Comparison of ENCODE assay signal across 1 cellular context in genomic region chr10:36446873-36447272, GRCh38.
TF ChIP-seq lines count a peak whose summit lies in the region.

No MANE protein-coding gene starts in this region.

TF ChIP-seq in H1, 55 proteins besides CTCF, POLR2A, EP300 and RAD21 (continued from another document):
- TF ChIP-seq, protein P1, sequence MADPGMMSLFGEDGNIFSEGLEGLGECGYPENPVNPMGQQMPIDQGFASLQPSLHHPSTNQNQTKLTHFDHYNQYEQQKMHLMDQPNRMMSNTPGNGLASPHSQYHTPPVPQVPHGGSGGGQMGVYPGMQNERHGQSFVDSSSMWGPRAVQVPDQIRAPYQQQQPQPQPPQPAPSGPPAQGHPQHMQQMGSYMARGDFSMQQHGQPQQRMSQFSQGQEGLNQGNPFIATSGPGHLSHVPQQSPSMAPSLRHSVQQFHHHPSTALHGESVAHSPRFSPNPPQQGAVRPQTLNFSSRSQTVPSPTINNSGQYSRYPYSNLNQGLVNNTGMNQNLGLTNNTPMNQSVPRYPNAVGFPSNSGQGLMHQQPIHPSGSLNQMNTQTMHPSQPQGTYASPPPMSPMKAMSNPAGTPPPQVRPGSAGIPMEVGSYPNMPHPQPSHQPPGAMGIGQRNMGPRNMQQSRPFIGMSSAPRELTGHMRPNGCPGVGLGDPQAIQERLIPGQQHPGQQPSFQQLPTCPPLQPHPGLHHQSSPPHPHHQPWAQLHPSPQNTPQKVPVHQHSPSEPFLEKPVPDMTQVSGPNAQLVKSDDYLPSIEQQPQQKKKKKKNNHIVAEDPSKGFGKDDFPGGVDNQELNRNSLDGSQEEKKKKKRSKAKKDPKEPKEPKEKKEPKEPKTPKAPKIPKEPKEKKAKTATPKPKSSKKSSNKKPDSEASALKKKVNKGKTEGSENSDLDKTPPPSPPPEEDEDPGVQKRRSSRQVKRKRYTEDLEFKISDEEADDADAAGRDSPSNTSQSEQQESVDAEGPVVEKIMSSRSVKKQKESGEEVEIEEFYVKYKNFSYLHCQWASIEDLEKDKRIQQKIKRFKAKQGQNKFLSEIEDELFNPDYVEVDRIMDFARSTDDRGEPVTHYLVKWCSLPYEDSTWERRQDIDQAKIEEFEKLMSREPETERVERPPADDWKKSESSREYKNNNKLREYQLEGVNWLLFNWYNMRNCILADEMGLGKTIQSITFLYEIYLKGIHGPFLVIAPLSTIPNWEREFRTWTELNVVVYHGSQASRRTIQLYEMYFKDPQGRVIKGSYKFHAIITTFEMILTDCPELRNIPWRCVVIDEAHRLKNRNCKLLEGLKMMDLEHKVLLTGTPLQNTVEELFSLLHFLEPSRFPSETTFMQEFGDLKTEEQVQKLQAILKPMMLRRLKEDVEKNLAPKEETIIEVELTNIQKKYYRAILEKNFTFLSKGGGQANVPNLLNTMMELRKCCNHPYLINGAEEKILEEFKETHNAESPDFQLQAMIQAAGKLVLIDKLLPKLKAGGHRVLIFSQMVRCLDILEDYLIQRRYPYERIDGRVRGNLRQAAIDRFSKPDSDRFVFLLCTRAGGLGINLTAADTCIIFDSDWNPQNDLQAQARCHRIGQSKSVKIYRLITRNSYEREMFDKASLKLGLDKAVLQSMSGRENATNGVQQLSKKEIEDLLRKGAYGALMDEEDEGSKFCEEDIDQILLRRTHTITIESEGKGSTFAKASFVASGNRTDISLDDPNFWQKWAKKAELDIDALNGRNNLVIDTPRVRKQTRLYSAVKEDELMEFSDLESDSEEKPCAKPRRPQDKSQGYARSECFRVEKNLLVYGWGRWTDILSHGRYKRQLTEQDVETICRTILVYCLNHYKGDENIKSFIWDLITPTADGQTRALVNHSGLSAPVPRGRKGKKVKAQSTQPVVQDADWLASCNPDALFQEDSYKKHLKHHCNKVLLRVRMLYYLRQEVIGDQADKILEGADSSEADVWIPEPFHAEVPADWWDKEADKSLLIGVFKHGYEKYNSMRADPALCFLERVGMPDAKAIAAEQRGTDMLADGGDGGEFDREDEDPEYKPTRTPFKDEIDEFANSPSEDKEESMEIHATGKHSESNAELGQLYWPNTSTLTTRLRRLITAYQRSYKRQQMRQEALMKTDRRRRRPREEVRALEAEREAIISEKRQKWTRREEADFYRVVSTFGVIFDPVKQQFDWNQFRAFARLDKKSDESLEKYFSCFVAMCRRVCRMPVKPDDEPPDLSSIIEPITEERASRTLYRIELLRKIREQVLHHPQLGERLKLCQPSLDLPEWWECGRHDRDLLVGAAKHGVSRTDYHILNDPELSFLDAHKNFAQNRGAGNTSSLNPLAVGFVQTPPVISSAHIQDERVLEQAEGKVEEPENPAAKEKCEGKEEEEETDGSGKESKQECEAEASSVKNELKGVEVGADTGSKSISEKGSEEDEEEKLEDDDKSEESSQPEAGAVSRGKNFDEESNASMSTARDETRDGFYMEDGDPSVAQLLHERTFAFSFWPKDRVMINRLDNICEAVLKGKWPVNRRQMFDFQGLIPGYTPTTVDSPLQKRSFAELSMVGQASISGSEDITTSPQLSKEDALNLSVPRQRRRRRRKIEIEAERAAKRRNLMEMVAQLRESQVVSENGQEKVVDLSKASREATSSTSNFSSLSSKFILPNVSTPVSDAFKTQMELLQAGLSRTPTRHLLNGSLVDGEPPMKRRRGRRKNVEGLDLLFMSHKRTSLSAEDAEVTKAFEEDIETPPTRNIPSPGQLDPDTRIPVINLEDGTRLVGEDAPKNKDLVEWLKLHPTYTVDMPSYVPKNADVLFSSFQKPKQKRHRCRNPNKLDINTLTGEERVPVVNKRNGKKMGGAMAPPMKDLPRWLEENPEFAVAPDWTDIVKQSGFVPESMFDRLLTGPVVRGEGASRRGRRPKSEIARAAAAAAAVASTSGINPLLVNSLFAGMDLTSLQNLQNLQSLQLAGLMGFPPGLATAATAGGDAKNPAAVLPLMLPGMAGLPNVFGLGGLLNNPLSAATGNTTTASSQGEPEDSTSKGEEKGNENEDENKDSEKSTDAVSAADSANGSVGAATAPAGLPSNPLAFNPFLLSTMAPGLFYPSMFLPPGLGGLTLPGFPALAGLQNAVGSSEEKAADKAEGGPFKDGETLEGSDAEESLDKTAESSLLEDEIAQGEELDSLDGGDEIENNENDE (IDR thresholded peaks at IDR 0.05; ENCODE audit: insufficient replicate concordance, low read length) = no peak
- TF ChIP-seq NRF1 (IDR thresholded peaks at IDR 0.05; ENCODE audit: low read depth, low read length) (no peak), PHF8 (conservative IDR thresholded peaks at IDR 0.05; ENCODE audit: low read depth, low read length) (no peak), SIN3A (conservative IDR thresholded peaks at IDR 0.05 in 1 of 2, IDR thresholded peaks at IDR 0.05 in 1 of 2; ENCODE audit: low read depth in 1 of 2, low read length in 2 of 2) (no peak), NANOG (IDR thresholded peaks at IDR 0.05; ENCODE audit: insufficient read depth, low read depth, low read length, poor library complexity, severe bottlenecking) (no peak), EZH2 (IDR thresholded peaks at IDR 0.05; ENCODE audit: low read depth, low read length, severe bottlenecking) (no peak), BRCA1 (IDR thresholded peaks at IDR 0.05; ENCODE audit: low read depth, low read length) (no peak), RNF2 (IDR thresholded peaks at IDR 0.05; ENCODE audit: borderline replicate concordance, low read depth, low read length, missing control alignments, poor library complexity, severe bottlenecking) (no peak), RBBP5 (IDR thresholded peaks at IDR 0.05; ENCODE audit: borderline replicate concordance, low read depth, low read length) (no peak), ASH2L (IDR thresholded peaks at IDR 0.05; ENCODE audit: low read length) (no peak), SRF (IDR thresholded peaks at IDR 0.05; ENCODE audit: low read depth, low read length) (no peak), CHD1 (IDR thresholded peaks at IDR 0.05; ENCODE audit: low read depth, low read length) (no peak), ZNF274 (IDR thresholded peaks at IDR 0.05; ENCODE audit: borderline replicate concordance, extremely low read depth, low read length) (no peak), CHD2 (IDR thresholded peaks at IDR 0.05; ENCODE audit: low read length) (no peak), HDAC6 (IDR thresholded peaks at IDR 0.05; ENCODE audit: low read depth, low read length) (no peak)
